ENCODE assay signal across 1 cellular context in the genomic region with DNA sequence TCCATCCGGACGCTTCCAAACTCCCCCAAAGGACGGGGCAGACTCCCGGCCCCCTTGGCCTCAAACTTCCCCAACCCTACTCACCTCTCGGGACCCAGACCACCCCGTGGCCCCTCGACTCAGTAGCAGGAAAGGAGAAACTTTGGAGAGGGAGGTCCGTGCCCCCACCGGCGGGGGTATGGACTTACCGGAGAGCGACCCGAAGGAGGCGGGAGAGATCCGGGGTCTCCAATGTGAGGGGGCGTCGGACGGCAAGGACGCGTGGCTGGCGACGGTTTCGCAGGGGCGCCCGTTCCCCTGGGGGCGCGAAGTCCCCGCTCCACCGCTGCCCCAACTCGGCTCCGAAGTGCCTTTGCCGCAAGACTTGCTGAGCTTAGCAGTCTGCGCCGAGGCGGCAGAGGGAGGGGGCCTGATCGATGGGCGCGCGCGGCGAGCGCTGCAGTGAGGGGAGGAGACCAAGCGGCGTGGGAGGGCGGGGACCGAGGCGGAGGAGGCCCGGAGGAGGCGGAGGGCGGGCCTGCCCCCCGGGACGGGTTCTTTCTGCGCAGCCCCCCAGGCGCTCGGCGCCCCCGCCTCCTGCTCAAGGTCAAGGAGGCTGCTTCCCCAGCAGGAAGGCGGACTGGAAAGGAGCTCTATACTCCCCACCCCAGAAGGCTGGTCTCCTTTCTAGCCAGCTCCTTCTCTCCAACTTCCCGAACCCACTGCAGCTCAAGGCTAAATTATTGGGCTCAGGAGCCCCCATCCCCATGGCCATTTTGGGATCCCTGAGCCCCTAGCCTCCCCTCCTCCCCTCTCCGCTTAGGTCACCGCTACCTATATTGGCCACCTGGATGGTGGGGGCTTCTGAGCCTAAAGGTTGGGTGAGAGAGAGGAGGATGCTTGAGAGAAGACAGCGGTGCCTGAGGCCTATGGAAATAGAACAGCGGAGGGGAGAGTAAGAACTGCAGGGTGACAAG.
TF ChIP-seq lines count a peak whose summit lies in the region.

A gene (minus strand): TSS at position 385 of the 956 bp plus-strand sequence. CDS start 104,682 bp downstream, outside the sequence.

TF ChIP-seq in HepG2, 621 proteins besides CTCF, POLR2A, EP300 and RAD21 (continued from another document):
- TF ChIP-seq, protein P1, sequence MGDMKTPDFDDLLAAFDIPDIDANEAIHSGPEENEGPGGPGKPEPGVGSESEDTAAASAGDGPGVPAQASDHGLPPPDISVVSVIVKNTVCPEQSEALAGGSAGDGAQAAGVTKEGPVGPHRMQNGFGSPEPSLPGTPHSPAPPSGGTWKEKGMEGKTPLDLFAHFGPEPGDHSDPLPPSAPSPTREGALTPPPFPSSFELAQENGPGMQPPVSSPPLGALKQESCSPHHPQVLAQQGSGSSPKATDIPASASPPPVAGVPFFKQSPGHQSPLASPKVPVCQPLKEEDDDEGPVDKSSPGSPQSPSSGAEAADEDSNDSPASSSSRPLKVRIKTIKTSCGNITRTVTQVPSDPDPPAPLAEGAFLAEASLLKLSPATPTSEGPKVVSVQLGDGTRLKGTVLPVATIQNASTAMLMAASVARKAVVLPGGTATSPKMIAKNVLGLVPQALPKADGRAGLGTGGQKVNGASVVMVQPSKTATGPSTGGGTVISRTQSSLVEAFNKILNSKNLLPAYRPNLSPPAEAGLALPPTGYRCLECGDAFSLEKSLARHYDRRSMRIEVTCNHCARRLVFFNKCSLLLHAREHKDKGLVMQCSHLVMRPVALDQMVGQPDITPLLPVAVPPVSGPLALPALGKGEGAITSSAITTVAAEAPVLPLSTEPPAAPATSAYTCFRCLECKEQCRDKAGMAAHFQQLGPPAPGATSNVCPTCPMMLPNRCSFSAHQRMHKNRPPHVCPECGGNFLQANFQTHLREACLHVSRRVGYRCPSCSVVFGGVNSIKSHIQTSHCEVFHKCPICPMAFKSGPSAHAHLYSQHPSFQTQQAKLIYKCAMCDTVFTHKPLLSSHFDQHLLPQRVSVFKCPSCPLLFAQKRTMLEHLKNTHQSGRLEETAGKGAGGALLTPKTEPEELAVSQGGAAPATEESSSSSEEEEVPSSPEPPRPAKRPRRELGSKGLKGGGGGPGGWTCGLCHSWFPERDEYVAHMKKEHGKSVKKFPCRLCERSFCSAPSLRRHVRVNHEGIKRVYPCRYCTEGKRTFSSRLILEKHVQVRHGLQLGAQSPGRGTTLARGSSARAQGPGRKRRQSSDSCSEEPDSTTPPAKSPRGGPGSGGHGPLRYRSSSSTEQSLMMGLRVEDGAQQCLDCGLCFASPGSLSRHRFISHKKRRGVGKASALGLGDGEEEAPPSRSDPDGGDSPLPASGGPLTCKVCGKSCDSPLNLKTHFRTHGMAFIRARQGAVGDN (CRISPR knock-in tag; IDR thresholded peaks at IDR 0.05), result peak; percentile 41
- TF ChIP-seq, protein P2, sequence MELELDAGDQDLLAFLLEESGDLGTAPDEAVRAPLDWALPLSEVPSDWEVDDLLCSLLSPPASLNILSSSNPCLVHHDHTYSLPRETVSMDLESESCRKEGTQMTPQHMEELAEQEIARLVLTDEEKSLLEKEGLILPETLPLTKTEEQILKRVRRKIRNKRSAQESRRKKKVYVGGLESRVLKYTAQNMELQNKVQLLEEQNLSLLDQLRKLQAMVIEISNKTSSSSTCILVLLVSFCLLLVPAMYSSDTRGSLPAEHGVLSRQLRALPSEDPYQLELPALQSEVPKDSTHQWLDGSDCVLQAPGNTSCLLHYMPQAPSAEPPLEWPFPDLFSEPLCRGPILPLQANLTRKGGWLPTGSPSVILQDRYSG (CRISPR knock-in tag; IDR thresholded peaks at IDR 0.05), result no peak
- TF ChIP-seq MAFF (IDR thresholded peaks at IDR 0.05; ENCODE audit: low read depth, low read length), result peak; percentile 24; the same call in 1 of the 2 replicates
- TF ChIP-seq SNRNP70 (IDR thresholded peaks at IDR 0.05; ENCODE audit: low read depth, low read length), result no peak
- TF ChIP-seq ZBTB7B (CRISPR knock-in tag; IDR thresholded peaks at IDR 0.05), result no peak
- no peak for TF ChIP-seq ZFP37 (CRISPR knock-in tag; IDR thresholded peaks at IDR 0.05; ENCODE audit: borderline replicate concordance)
- TF ChIP-seq, protein P3, sequence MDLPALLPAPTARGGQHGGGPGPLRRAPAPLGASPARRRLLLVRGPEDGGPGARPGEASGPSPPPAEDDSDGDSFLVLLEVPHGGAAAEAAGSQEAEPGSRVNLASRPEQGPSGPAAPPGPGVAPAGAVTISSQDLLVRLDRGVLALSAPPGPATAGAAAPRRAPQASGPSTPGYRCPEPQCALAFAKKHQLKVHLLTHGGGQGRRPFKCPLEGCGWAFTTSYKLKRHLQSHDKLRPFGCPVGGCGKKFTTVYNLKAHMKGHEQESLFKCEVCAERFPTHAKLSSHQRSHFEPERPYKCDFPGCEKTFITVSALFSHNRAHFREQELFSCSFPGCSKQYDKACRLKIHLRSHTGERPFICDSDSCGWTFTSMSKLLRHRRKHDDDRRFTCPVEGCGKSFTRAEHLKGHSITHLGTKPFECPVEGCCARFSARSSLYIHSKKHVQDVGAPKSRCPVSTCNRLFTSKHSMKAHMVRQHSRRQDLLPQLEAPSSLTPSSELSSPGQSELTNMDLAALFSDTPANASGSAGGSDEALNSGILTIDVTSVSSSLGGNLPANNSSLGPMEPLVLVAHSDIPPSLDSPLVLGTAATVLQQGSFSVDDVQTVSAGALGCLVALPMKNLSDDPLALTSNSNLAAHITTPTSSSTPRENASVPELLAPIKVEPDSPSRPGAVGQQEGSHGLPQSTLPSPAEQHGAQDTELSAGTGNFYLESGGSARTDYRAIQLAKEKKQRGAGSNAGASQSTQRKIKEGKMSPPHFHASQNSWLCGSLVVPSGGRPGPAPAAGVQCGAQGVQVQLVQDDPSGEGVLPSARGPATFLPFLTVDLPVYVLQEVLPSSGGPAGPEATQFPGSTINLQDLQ (CRISPR knock-in tag; IDR thresholded peaks at IDR 0.05), result 0 out of 2 replicates have a peak, but pooled peaks have one; percentile 24
- TF ChIP-seq EZH2 (conservative IDR thresholded peaks at IDR 0.05; ENCODE audit: low read depth, low read length), result 0 out of 2 replicates have a peak, but pooled peaks have one; percentile 48
- TF ChIP-seq MAFK (conservative IDR thresholded peaks at IDR 0.05 in 1 of 2, IDR thresholded peaks at IDR 0.05 in 1 of 2; ENCODE audit: low read length in 2 of 2), result peak; percentile 57 to 66
